9 cellular contexts compared by ENCODE assay signal in genomic region chr1:207259391-207259790, GRCh38.
DNase-seq lines count a peak whose midpoint lies in the region; ATAC-seq and TF ChIP-seq lines count a peak whose summit lies in the region.
"Had no signal": no experiment of that assay in that cellular context is flagged by ENCODE, and none has a peak within 500 bp of the region (broad histone marks: within the 10 kb centered on the region; RNA-seq: fewer than 3 reads in every experiment).

No MANE protein-coding gene starts in this region.

- TF ChIP-seq POLR2A in gastrocnemius medialis (IDR thresholded peaks at IDR 0.05): no peak

- H3K36me3 ChIP-seq in gastrocnemius medialis (no peaks in the 10 kb centered on the region), MM.1S (replicated peaks; ENCODE audit: insufficient read depth, low read length) (no peaks in the 10 kb centered on the region)

- no peaks in the 10 kb centered on the region for H3K4me1 ChIP-seq in foreskin keratinocyte
- no peaks in the 10 kb centered on the region for H3K4me1 ChIP-seq in gastrocnemius medialis
- no peaks in the 10 kb centered on the region for H3K4me1 ChIP-seq in MM.1S (ENCODE audit: low read length)

- intact Hi-C loops in gastrocnemius medialis (cut with DNase I; ENCODE audit: low total_unique reads): loop anchor here (1.0 kb wide), 1 partner anchor 146 kb away; no protein-coding TSS in a partner anchor

- no peak overlapping the region for H2AFZ ChIP-seq in MM.1S (ENCODE audit: low read length)

- no peaks in the 10 kb centered on the region for H3K79me2 ChIP-seq in MM.1S (ENCODE audit: low read length)

- DNase-seq in DMS 273 (lab: John Stamatoyannopoulos, UW; ENCODE audit: unreplicated experiment) (peak; percentile 14), DMS 273 treated with DMSO at 0.1 percent for 48 hours (lab: John Stamatoyannopoulos, UW) (no peak), foreskin keratinocyte (no peak), gastrocnemius medialis (no peak), MM.1S (no peak)
- DNase-seq in stimulated activated CD4-positive, alpha-beta T cell treated with anti-CD3 and anti-CD28 coated beads, Interleukin-1b, Interleukin-23, amount 100 ng/mL, for 48 hours: no peak

- H3K4me2 ChIP-seq in MM.1S (ENCODE audit: low read depth, low read length): no peak overlapping the region

- H3K4me3 ChIP-seq in gastrocnemius medialis: no peak overlapping the region
- no peak overlapping the region for H3K4me3 ChIP-seq in MM.1S (ENCODE audit: low read length)

- H3F3A ChIP-seq in MM.1S (ENCODE audit: insufficient read depth, low read length): no peaks in the 10 kb centered on the region

- H3K27ac ChIP-seq in VCaP: no peak overlapping the region
- H3K27ac ChIP-seq in foreskin keratinocyte: no peak overlapping the region
- no peak overlapping the region for H3K27ac ChIP-seq in gastrocnemius medialis
- no peak overlapping the region for H3K27ac ChIP-seq in MM.1S (ENCODE audit: low read length)

- H3K9me3 ChIP-seq in gastrocnemius medialis: no peaks in the 10 kb centered on the region
- no peaks in the 10 kb centered on the region for H3K9me3 ChIP-seq in MM.1S (replicated peaks; ENCODE audit: insufficient read depth, low read length)

- ATAC-seq in foreskin keratinocyte: no peak
- ATAC-seq in gastrocnemius medialis: peak in 1 of 2 donors; percentile 60
- no peak for ATAC-seq in GM19455 (IDR thresholded peaks at IDR 0.05; ENCODE audit: unreplicated experiment)
- ATAC-seq: activated naive CD4-positive, alpha-beta T cell treated with anti-CD3 and anti-CD28 coated beads, Interleukin-2, amount 50 U/mL, for 72 hours had no signal

- no peaks in the 10 kb centered on the region for H3K9me2 ChIP-seq in MM.1S (replicated peaks; ENCODE audit: insufficient read depth, low read length)

- in situ Hi-C loops in gastrocnemius medialis (cut with MboI; ENCODE audit: low sequenced_read_pairs in 4 of 4): loop anchor here in 1 of 4 donors (25.0 kb wide), 1 partner anchor 153 kb away; no protein-coding TSS in a partner anchor

- no peaks in the 10 kb centered on the region for H4K20me1 ChIP-seq in MM.1S (ENCODE audit: insufficient read depth, low read length)

- H3K9ac ChIP-seq in MM.1S (ENCODE audit: low read length): no peak overlapping the region

- H3K27me3 ChIP-seq in foreskin keratinocyte: no peaks in the 10 kb centered on the region
- H3K27me3 ChIP-seq in gastrocnemius medialis: no peaks in the 10 kb centered on the region
- no peaks in the 10 kb centered on the region for H3K27me3 ChIP-seq in MM.1S (replicated peaks; ENCODE audit: insufficient read depth, low read length)

- TF ChIP-seq CTCF in VCaP (conservative IDR thresholded peaks at IDR 0.05) (peak; percentile 69), foreskin keratinocyte (conservative IDR thresholded peaks at IDR 0.05) (peak; percentile 64), gastrocnemius medialis (IDR thresholded peaks at IDR 0.05 in 4 of 5, conservative IDR thresholded peaks at IDR 0.05 in 1 of 5) (peak in 3 of 5 experiments; percentile 20 to 44 (median 27)), MM.1S (IDR thresholded peaks at IDR 0.05; ENCODE audit: low read length) (no peak)
